Comparison of ENCODE assay signal across 1 cellular context in genomic region chr2:176132397-176133086, GRCh38.
TF ChIP-seq lines count a peak whose summit lies in the region.

No MANE protein-coding gene starts in this region.

TF ChIP-seq in H1, 55 proteins besides CTCF, POLR2A, EP300 and RAD21:
- TF ChIP-seq SUZ12 (IDR thresholded peaks at IDR 0.05; ENCODE audit: low read length) (peak; percentile 88), RNF2 (IDR thresholded peaks at IDR 0.05; ENCODE audit: borderline replicate concordance, low read depth, low read length, missing control alignments, poor library complexity, severe bottlenecking) (peak; percentile 99), EZH2 (IDR thresholded peaks at IDR 0.05; ENCODE audit: low read depth, low read length, severe bottlenecking) (peak; percentile 96), RBBP5 (IDR thresholded peaks at IDR 0.05; ENCODE audit: borderline replicate concordance, low read depth, low read length) (no peak), CBX8 (IDR thresholded peaks at IDR 0.05; ENCODE audit: borderline replicate concordance, low read depth, low read length) (0 out of 2 replicates have a peak, but pooled peaks have one; percentile 57), SRF (IDR thresholded peaks at IDR 0.05; ENCODE audit: low read depth, low read length) (no peak)
